ENCODE assay signal across 1 cellular context in the genomic region with DNA sequence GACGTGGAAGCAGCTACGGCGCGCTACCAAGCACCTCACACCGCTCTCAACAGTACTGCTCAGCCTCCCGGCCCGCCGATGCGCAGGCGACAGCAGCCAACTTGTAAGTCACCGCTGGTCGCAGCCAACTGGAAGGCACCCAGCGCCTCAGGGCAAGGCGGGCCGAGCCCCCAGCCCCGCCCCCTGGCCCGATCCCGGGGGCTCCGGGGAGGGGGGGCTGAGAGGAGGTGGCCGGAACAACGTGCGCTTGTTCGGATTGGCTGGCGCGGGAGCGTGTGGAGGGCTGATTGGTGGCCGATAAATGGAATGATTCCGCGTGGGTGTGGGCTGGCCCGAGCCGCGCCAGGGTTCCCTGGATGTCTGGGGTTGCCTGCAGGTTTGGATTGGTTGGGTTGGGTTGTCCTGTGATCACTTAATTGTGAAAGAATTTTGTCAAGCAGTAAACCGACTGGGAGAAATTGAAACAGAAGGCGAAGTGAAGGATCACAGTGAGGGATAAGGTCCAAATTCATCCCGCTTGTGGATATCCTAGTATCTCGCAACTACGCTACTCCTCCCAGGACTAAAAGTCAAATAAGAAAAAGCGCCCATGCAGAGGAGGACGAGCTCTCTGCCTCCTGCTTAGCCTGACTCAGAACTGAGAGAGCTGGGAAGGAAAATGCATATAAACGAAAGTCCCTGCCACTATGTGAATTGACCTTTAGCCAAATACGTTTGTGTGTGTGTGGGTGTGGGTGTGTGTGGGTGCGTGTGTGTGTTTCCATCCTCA.
TF ChIP-seq lines count a peak whose summit lies in the region.

A gene with protein sequence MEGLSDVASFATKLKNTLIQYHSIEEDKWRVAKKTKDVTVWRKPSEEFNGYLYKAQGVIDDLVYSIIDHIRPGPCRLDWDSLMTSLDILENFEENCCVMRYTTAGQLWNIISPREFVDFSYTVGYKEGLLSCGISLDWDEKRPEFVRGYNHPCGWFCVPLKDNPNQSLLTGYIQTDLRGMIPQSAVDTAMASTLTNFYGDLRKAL (minus strand): TSS at position 130 of the 769 bp plus-strand sequence. CDS start 5,102 bp downstream, outside the sequence.

TF ChIP-seq in HepG2, 621 proteins besides CTCF, POLR2A, EP300 and RAD21 (continued from another document and continues in another):
- TF ChIP-seq, protein P1, sequence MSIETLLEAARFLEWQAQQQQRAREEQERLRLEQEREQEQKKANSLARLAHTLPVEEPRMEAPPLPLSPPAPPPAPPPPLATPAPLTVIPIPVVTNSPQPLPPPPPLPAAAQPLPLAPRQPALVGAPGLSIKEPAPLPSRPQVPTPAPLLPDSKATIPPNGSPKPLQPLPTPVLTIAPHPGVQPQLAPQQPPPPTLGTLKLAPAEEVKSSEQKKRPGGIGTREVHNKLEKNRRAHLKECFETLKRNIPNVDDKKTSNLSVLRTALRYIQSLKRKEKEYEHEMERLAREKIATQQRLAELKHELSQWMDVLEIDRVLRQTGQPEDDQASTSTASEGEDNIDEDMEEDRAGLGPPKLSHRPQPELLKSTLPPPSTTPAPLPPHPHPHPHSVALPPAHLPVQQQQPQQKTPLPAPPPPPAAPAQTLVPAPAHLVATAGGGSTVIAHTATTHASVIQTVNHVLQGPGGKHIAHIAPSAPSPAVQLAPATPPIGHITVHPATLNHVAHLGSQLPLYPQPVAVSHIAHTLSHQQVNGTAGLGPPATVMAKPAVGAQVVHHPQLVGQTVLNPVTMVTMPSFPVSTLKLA (IDR thresholded peaks at IDR 0.05), result peak; percentile 77
- TF ChIP-seq SMAD3 (CRISPR knock-in tag; IDR thresholded peaks at IDR 0.05) (peak; percentile 86), ATF1 (CRISPR knock-in tag; IDR thresholded peaks at IDR 0.05) (peak; percentile 81), CENPT (CRISPR knock-in tag; IDR thresholded peaks at IDR 0.05; ENCODE audit: low read depth) (no peak), MED13 (CRISPR knock-in tag; IDR thresholded peaks at IDR 0.05) (peak; percentile 89; the same call in 1 of the 2 replicates), SCMH1 (CRISPR knock-in tag; IDR thresholded peaks at IDR 0.05; ENCODE audit: borderline replicate concordance) (no peak), ZNF367 (CRISPR knock-in tag; IDR thresholded peaks at IDR 0.05; ENCODE audit: borderline replicate concordance) (no peak), ZFY (CRISPR knock-in tag; IDR thresholded peaks at IDR 0.05) (peak; percentile 79; the same call in 1 of the 2 replicates), ATM (IDR thresholded peaks at IDR 0.05; ENCODE audit: borderline replicate concordance) (no peak), KMT2B (CRISPR knock-in tag; IDR thresholded peaks at IDR 0.05) (peak; percentile 72; the same call in 1 of the 2 replicates), SMARCE1 (IDR thresholded peaks at IDR 0.05; ENCODE audit: borderline replicate concordance) (no peak), GATA4 (IDR thresholded peaks at IDR 0.05; ENCODE audit: borderline replicate concordance, low read depth) (peak; percentile 85; the same call in 1 of the 2 replicates), ZNF335 (CRISPR knock-in tag; IDR thresholded peaks at IDR 0.05) (peak; percentile 59; the same call in 1 of the 2 replicates), ZNF878 (CRISPR knock-in tag; IDR thresholded peaks at IDR 0.05) (peak; percentile 80), RXRA (CRISPR knock-in tag; IDR thresholded peaks at IDR 0.05) (peak; percentile 64; the same call in 1 of the 2 replicates), ZNF138 (CRISPR knock-in tag; IDR thresholded peaks at IDR 0.05; ENCODE audit: low read depth) (0 out of 2 replicates have a peak, but pooled peaks have one; percentile 91), MED8 (CRISPR knock-in tag; IDR thresholded peaks at IDR 0.05; ENCODE audit: insufficient replicate concordance) (peak; percentile 72), FOXO1 (CRISPR knock-in tag; IDR thresholded peaks at IDR 0.05) (no peak), HNRNPK (IDR thresholded peaks at IDR 0.05; ENCODE audit: low read depth, low read length, poor library complexity, severe bottlenecking) (peak; percentile 50), ZFAT (CRISPR knock-in tag; conservative IDR thresholded peaks at IDR 0.05) (no peak), ZNF354B (CRISPR knock-in tag; IDR thresholded peaks at IDR 0.05) (0 out of 2 replicates have a peak, but pooled peaks have one; percentile 85), ZNF703 (CRISPR knock-in tag; IDR thresholded peaks at IDR 0.05; ENCODE audit: borderline replicate concordance) (no peak)
- TF ChIP-seq, protein P2, sequence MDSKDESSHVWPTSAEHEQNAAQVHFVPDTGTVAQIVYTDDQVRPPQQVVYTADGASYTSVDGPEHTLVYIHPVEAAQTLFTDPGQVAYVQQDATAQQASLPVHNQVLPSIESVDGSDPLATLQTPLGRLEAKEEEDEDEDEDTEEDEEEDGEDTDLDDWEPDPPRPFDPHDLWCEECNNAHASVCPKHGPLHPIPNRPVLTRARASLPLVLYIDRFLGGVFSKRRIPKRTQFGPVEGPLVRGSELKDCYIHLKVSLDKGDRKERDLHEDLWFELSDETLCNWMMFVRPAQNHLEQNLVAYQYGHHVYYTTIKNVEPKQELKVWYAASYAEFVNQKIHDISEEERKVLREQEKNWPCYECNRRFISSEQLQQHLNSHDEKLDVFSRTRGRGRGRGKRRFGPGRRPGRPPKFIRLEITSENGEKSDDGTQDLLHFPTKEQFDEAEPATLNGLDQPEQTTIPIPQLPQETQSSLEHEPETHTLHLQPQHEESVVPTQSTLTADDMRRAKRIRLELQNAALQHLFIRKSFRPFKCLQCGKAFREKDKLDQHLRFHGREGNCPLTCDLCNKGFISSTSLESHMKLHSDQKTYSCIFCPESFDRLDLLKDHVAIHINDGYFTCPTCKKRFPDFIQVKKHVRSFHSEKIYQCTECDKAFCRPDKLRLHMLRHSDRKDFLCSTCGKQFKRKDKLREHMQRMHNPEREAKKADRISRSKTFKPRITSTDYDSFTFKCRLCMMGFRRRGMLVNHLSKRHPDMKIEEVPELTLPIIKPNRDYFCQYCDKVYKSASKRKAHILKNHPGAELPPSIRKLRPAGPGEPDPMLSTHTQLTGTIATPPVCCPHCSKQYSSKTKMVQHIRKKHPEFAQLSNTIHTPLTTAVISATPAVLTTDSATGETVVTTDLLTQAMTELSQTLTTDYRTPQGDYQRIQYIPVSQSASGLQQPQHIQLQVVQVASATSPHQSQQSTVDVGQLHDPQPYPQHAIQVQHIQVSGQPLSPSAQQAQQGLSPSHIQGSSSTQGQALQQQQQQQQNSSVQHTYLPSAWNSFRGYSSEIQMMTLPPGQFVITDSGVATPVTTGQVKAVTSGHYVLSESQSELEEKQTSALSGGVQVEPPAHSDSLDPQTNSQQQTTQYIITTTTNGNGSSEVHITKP (CRISPR knock-in tag; IDR thresholded peaks at IDR 0.05; ENCODE audit: low read depth), result 0 out of 2 replicates have a peak, but pooled peaks have one; percentile 35
- TF ChIP-seq, protein P3, sequence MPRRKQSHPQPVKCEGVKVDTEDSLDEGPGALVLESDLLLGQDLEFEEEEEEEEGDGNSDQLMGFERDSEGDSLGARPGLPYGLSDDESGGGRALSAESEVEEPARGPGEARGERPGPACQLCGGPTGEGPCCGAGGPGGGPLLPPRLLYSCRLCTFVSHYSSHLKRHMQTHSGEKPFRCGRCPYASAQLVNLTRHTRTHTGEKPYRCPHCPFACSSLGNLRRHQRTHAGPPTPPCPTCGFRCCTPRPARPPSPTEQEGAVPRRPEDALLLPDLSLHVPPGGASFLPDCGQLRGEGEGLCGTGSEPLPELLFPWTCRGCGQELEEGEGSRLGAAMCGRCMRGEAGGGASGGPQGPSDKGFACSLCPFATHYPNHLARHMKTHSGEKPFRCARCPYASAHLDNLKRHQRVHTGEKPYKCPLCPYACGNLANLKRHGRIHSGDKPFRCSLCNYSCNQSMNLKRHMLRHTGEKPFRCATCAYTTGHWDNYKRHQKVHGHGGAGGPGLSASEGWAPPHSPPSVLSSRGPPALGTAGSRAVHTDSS (CRISPR knock-in tag; conservative IDR thresholded peaks at IDR 0.05), result no peak
- TF ChIP-seq, protein P4, sequence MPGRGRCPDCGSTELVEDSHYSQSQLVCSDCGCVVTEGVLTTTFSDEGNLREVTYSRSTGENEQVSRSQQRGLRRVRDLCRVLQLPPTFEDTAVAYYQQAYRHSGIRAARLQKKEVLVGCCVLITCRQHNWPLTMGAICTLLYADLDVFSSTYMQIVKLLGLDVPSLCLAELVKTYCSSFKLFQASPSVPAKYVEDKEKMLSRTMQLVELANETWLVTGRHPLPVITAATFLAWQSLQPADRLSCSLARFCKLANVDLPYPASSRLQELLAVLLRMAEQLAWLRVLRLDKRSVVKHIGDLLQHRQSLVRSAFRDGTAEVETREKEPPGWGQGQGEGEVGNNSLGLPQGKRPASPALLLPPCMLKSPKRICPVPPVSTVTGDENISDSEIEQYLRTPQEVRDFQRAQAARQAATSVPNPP (CRISPR knock-in tag; IDR thresholded peaks at IDR 0.05), result 0 out of 2 replicates have a peak, but pooled peaks have one; percentile 27
- TF ChIP-seq, protein P5, sequence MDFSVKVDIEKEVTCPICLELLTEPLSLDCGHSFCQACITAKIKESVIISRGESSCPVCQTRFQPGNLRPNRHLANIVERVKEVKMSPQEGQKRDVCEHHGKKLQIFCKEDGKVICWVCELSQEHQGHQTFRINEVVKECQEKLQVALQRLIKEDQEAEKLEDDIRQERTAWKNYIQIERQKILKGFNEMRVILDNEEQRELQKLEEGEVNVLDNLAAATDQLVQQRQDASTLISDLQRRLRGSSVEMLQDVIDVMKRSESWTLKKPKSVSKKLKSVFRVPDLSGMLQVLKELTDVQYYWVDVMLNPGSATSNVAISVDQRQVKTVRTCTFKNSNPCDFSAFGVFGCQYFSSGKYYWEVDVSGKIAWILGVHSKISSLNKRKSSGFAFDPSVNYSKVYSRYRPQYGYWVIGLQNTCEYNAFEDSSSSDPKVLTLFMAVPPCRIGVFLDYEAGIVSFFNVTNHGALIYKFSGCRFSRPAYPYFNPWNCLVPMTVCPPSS (IDR thresholded peaks at IDR 0.05), result no peak
- TF ChIP-seq, protein P6, sequence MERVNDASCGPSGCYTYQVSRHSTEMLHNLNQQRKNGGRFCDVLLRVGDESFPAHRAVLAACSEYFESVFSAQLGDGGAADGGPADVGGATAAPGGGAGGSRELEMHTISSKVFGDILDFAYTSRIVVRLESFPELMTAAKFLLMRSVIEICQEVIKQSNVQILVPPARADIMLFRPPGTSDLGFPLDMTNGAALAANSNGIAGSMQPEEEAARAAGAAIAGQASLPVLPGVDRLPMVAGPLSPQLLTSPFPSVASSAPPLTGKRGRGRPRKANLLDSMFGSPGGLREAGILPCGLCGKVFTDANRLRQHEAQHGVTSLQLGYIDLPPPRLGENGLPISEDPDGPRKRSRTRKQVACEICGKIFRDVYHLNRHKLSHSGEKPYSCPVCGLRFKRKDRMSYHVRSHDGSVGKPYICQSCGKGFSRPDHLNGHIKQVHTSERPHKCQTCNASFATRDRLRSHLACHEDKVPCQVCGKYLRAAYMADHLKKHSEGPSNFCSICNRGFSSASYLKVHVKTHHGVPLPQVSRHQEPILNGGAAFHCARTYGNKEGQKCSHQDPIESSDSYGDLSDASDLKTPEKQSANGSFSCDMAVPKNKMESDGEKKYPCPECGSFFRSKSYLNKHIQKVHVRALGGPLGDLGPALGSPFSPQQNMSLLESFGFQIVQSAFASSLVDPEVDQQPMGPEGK (CRISPR knock-in tag; IDR thresholded peaks at IDR 0.05), result peak; percentile 98
- TF ChIP-seq, protein P7, sequence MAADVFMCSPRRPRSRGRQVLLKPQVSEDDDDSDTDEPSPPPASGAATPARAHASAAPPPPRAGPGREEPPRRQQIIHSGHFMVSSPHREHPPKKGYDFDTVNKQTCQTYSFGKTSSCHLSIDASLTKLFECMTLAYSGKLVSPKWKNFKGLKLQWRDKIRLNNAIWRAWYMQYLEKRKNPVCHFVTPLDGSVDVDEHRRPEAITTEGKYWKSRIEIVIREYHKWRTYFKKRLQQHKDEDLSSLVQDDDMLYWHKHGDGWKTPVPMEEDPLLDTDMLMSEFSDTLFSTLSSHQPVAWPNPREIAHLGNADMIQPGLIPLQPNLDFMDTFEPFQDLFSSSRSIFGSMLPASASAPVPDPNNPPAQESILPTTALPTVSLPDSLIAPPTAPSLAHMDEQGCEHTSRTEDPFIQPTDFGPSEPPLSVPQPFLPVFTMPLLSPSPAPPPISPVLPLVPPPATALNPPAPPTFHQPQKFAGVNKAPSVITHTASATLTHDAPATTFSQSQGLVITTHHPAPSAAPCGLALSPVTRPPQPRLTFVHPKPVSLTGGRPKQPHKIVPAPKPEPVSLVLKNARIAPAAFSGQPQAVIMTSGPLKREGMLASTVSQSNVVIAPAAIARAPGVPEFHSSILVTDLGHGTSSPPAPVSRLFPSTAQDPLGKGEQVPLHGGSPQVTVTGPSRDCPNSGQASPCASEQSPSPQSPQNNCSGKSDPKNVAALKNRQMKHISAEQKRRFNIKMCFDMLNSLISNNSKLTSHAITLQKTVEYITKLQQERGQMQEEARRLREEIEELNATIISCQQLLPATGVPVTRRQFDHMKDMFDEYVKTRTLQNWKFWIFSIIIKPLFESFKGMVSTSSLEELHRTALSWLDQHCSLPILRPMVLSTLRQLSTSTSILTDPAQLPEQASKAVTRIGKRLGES (CRISPR knock-in tag; IDR thresholded peaks at IDR 0.05; ENCODE audit: borderline replicate concordance), result peak; percentile 56; the same call in 1 of the 2 replicates
- TF ChIP-seq, protein P8, sequence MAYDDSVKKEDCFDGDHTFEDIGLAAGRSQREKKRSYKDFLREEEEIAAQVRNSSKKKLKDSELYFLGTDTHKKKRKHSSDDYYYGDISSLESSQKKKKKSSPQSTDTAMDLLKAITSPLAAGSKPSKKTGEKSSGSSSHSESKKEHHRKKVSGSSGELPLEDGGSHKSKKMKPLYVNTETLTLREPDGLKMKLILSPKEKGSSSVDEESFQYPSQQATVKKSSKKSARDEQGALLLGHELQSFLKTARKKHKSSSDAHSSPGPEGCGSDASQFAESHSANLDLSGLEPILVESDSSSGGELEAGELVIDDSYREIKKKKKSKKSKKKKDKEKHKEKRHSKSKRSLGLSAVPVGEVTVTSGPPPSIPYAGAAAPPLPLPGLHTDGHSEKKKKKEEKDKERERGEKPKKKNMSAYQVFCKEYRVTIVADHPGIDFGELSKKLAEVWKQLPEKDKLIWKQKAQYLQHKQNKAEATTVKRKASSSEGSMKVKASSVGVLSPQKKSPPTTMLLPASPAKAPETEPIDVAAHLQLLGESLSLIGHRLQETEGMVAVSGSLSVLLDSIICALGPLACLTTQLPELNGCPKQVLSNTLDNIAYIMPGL (CRISPR knock-in tag; IDR thresholded peaks at IDR 0.05; ENCODE audit: borderline replicate concordance in 1 of 2, low read depth in 1 of 2), result peak; percentile 24 to 75; a peak in 2 of 4 replicates
- TF ChIP-seq, protein P9, sequence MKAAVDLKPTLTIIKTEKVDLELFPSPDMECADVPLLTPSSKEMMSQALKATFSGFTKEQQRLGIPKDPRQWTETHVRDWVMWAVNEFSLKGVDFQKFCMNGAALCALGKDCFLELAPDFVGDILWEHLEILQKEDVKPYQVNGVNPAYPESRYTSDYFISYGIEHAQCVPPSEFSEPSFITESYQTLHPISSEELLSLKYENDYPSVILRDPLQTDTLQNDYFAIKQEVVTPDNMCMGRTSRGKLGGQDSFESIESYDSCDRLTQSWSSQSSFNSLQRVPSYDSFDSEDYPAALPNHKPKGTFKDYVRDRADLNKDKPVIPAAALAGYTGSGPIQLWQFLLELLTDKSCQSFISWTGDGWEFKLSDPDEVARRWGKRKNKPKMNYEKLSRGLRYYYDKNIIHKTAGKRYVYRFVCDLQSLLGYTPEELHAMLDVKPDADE (CRISPR knock-in tag; IDR thresholded peaks at IDR 0.05), result 0 out of 2 replicates have a peak, but pooled peaks have one; percentile 42
- TF ChIP-seq, protein P10, sequence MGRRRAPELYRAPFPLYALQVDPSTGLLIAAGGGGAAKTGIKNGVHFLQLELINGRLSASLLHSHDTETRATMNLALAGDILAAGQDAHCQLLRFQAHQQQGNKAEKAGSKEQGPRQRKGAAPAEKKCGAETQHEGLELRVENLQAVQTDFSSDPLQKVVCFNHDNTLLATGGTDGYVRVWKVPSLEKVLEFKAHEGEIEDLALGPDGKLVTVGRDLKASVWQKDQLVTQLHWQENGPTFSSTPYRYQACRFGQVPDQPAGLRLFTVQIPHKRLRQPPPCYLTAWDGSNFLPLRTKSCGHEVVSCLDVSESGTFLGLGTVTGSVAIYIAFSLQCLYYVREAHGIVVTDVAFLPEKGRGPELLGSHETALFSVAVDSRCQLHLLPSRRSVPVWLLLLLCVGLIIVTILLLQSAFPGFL (CRISPR knock-in tag; IDR thresholded peaks at IDR 0.05), result 0 out of 2 replicates have a peak, but pooled peaks have one; percentile 18
